In the genomic region with DNA sequence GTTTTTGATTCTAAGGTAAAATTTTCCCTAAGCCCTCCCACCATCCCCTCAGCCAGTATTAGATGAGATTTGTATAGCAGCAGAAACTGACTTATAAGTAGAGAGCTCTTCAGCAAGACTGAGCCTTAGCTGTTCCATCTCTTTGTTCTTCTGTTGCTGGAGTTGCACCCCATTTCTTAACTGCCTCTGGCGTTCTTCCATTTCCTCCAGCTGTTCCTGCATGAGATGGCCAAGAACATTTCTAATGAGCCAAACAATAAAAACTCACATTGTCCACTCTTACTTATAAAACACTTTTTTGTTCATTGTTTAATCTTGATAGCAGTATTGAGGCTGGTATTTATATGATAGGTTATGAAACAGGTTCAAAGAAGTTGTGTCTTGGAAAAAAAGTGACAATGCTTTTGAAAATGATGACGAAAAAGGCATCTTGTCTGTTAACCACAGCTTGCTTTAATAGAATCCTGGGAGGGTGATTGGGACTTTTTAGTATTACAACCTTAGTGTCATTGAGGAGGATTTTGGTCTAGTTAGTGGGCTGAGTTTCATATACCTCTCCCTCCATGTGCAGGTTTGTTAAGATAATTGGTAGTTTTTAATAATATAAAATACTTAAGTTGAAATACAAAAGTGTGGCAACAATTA, we compare ENCODE assay signal across 9 cellular contexts. TPM values are rescaled to one million over a fixed set of nuclear protein-coding genes. Genes with fewer than 3 reads are reported as not detected.
DNase-seq lines count a peak whose midpoint lies in the region; ATAC-seq, FAIRE-seq and TF ChIP-seq lines count a peak whose summit lies in the region.
"Had no signal": no experiment of that assay in that cellular context is flagged by ENCODE, and none has a peak within 500 bp of the region (broad histone marks: within the 10 kb centered on the region; RNA-seq: fewer than 3 reads in every experiment).

No MANE protein-coding gene starts in this region.

- H3K4me1 ChIP-seq in astrocyte (ENCODE audit: insufficient read depth, low read length) = no peaks in the 10 kb centered on the region
- peaks cover 0 to 38% of the 10 kb centered on the region in 2 donors for H3K4me1 ChIP-seq in right atrium auricular region

- TF ChIP-seq CTCF in astrocyte (IDR thresholded peaks at IDR 0.05; ENCODE audit: insufficient read depth, low read depth, low read length) = no peak
- no peak for TF ChIP-seq CTCF in right atrium auricular region (IDR thresholded peaks at IDR 0.05)

- H3K4me1 Mint-ChIP-seq in astrocyte (ENCODE audit: low read depth, unreplicated experiment) = no peaks in the 10 kb centered on the region
- peaks cover 6% of the 10 kb centered on the region for H3K4me1 Mint-ChIP-seq in stimulated activated effector memory CD8-positive, alpha-beta T cell treated with anti-CD3 and anti-CD28 coated beads, Interleukin-12 subunit alpha, Interleukin-12 subunit beta, amount 100 ng/mL, for 72 hours
- H3K4me1 Mint-ChIP-seq: activated B cell treated with CpG ODN at 0.5 μM for 24 hours had no signal

- no peak for TF ChIP-seq POLR2A in H54 (IDR thresholded peaks at IDR 0.05; ENCODE audit: low read depth, low read length)

- no peak overlapping the region for H3K4me3 Mint-ChIP-seq in astrocyte (ENCODE audit: unreplicated experiment)
- no peak overlapping the region for H3K4me3 Mint-ChIP-seq in stimulated activated effector memory CD8-positive, alpha-beta T cell treated with anti-CD3 and anti-CD28 coated beads, Interleukin-12 subunit alpha, Interleukin-12 subunit beta, amount 100 ng/mL, for 72 hours
- H3K4me3 Mint-ChIP-seq: activated B cell treated with CpG ODN at 0.5 μM for 24 hours had no signal

- no peak overlapping the region for H2AFZ ChIP-seq in astrocyte (ENCODE audit: low read depth, low read length)

- no peak overlapping the region for H3K4me3 ChIP-seq in astrocyte (ENCODE audit: insufficient read depth, low read depth, low read length)
- no peak overlapping the region for H3K4me3 ChIP-seq in right atrium auricular region

- peaks cover 10% of the 10 kb centered on the region for H3K36me3 Mint-ChIP-seq in astrocyte (ENCODE audit: low read depth, unreplicated experiment)
- peaks cover 80% of the 10 kb centered on the region for H3K36me3 Mint-ChIP-seq in stimulated activated effector memory CD8-positive, alpha-beta T cell treated with anti-CD3 and anti-CD28 coated beads, Interleukin-12 subunit alpha, Interleukin-12 subunit beta, amount 100 ng/mL, for 72 hours

- H3K9me3 ChIP-seq in astrocyte (ENCODE audit: insufficient read depth, low read depth, low read length) (no peaks in the 10 kb centered on the region), right atrium auricular region (no peaks in the 10 kb centered on the region)

- H3K36me3 ChIP-seq in astrocyte (ENCODE audit: insufficient read depth, low read length) (peaks cover 58% of the 10 kb centered on the region), right atrium auricular region (peaks cover 38% of the 10 kb centered on the region)

- DNase-seq in H54 (ENCODE audit: insufficient read length, low spot score) (no peak), astrocyte (ENCODE audit: low read depth) (peak; percentile 27), right atrium auricular region (ENCODE audit: low spot score) (no peak), HuH-7 (ENCODE audit: low spot score) (no peak), NCI-H2029 (lab: John Stamatoyannopoulos, UW) (no peak)
- no peak for DNase-seq in stimulated activated effector memory CD8-positive, alpha-beta T cell treated with anti-CD3 and anti-CD28 coated beads, Interleukin-12 subunit alpha, Interleukin-12 subunit beta, amount 100 ng/mL, for 72 hours (ENCODE audit: low spot score in 2 of 2)
- no peak for DNase-seq in stimulated activated CD4-positive, alpha-beta T cell treated with anti-CD3 and anti-CD28 coated beads, Interleukin-2, amount 100 ng/mL, for 24 hours
- DNase-seq: activated B cell treated with CpG ODN at 0.5 μM for 24 hours had no signal

- H3K79me2 ChIP-seq in astrocyte (ENCODE audit: insufficient read depth, low read length) = peaks cover 35% of the 10 kb centered on the region

- peak overlapping the region; percentile 34 for H3K27ac Mint-ChIP-seq in astrocyte (ENCODE audit: unreplicated experiment)
- H3K27ac Mint-ChIP-seq in stimulated activated effector memory CD8-positive, alpha-beta T cell treated with anti-CD3 and anti-CD28 coated beads, Interleukin-12 subunit alpha, Interleukin-12 subunit beta, amount 100 ng/mL, for 72 hours = peak overlapping the region; percentile 73
- H3K27ac Mint-ChIP-seq: activated B cell treated with CpG ODN at 0.5 μM for 24 hours had no signal

- no peak for ATAC-seq in stimulated activated effector memory CD8-positive, alpha-beta T cell treated with anti-CD3 and anti-CD28 coated beads, Interleukin-12 subunit alpha, Interleukin-12 subunit beta, amount 100 ng/mL, for 72 hours
- no peak for ATAC-seq in GM19452 (IDR thresholded peaks at IDR 0.05; ENCODE audit: unreplicated experiment)

- H3K9ac ChIP-seq in astrocyte (ENCODE audit: low read length) = no peak overlapping the region

- no peak overlapping the region for H3K4me2 ChIP-seq in astrocyte (ENCODE audit: low read length)

- H3K27me3 Mint-ChIP-seq in astrocyte (ENCODE audit: low read depth, unreplicated experiment) = no peaks in the 10 kb centered on the region
- H3K27me3 Mint-ChIP-seq: activated B cell treated with CpG ODN at 0.5 μM for 24 hours had no signal

- peak; percentile 30 for FAIRE-seq in H54 (lab: Jason Lieb, UNC)
- no peak for FAIRE-seq in astrocyte (lab: Jason Lieb, UNC)

- H3K27ac ChIP-seq in astrocyte (ENCODE audit: low read depth, low read length) = no peak overlapping the region
- peak overlapping the region; percentile 38 to 42 for H3K27ac ChIP-seq in right atrium auricular region

- H3K9me3 Mint-ChIP-seq in astrocyte (ENCODE audit: unreplicated experiment) = no peaks in the 10 kb centered on the region
- H3K9me3 Mint-ChIP-seq in stimulated activated effector memory CD8-positive, alpha-beta T cell treated with anti-CD3 and anti-CD28 coated beads, Interleukin-12 subunit alpha, Interleukin-12 subunit beta, amount 100 ng/mL, for 72 hours = no peaks in the 10 kb centered on the region
- H3K9me3 Mint-ChIP-seq: activated B cell treated with CpG ODN at 0.5 μM for 24 hours had no signal

- H3K27me3 ChIP-seq in astrocyte (ENCODE audit: insufficient read depth, low read length) (no peaks in the 10 kb centered on the region), right atrium auricular region (no peaks in the 10 kb centered on the region)

- H4K20me1 ChIP-seq in astrocyte (ENCODE audit: insufficient read depth, low read length) = peaks cover 62% of the 10 kb centered on the region

RNA-seq across cellular contexts. Expression of a gene that starts 18.3 kb away (rescaled TPM):
- 20.6 and 23.7 TPM in 2 replicates for total RNA-seq in astrocyte
- 10 to 100 TPM; 19.0 to 32.8 TPM for total RNA-seq in right atrium auricular region
- total RNA-seq: activated B cell treated with CpG ODN at 0.5 μM for 24 hours had no signal

RNA-seq across cellular contexts. Expression of a gene that starts 33.3 kb away (rescaled TPM):
- total RNA-seq in astrocyte = 171 and 186 TPM in 2 replicates
- 10 to 100 TPM; 62.5 to 65.7 TPM for total RNA-seq in right atrium auricular region

RNA-seq across cellular contexts. Expression of a gene that starts 33.9 kb away (rescaled TPM):
- total RNA-seq in astrocyte = 60.4 and 66.1 TPM in 2 replicates
- 10 to 100 TPM; 23.9 to 34.4 TPM for total RNA-seq in right atrium auricular region
